Comparison of ENCODE assay signal across 1 cellular context in the genomic region with DNA sequence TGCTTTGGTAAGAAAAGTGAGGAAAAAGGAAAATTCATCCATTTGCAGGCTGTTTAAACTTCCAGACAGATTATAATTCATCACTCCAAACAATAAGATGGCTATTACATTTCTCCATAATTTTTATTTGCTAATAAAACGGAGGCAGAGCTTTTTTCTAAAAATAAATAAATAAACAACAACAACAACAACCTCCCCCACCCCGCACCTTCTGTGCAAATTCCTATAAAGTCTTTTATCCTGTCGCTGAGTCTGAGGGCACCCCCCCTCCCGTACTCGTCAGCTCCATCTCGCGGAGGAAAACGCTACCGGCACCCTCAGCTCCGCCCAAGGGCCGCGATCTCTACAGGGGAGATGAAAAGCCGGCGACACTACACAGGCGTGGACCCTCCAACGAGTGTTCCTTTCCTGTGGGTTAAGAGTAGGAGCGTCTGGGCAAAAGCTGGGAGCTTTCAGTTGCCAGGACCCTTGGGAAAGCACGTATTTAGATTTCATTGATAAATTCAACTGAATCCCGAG.
A peak's percentile ranks its signal among the peaks of the same experiment; 100 is the strongest.
TF ChIP-seq lines count a peak whose summit lies in the region.

No MANE protein-coding gene starts in this region.

TF ChIP-seq in HepG2, 621 proteins besides CTCF, POLR2A, EP300 and RAD21 (continued from another document and continues in another):
- TF ChIP-seq, protein P1, sequence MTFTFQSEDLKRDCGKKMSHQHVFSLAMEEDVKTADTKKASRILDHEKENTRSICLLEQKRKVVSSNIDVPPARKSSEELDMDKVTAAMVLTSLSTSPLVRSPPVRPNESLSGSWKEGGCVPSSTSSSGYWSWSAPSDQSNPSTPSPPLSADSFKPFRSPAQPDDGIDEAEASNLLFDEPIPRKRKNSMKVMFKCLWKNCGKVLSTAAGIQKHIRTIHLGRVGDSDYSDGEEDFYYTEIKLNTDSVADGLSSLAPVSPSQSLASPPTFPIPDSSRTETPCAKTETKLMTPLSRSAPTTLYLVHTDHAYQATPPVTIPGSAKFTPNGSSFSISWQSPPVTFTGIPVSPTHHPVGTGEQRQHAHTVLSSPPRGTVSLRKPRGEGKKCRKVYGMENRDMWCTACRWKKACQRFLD (CRISPR knock-in tag; IDR thresholded peaks at IDR 0.05; ENCODE audit: borderline replicate concordance), result no peak
- TF ChIP-seq SYNCRIP (IDR thresholded peaks at IDR 0.05; ENCODE audit: insufficient read depth, low read depth, low read length) (no peak), ZNF546 (CRISPR knock-in tag; conservative IDR thresholded peaks at IDR 0.05) (no peak), ZNF343 (CRISPR knock-in tag; IDR thresholded peaks at IDR 0.05) (no peak), NFYC (CRISPR knock-in tag; IDR thresholded peaks at IDR 0.05) (no peak), ZNF501 (CRISPR knock-in tag; IDR thresholded peaks at IDR 0.05) (0 out of 2 replicates have a peak, but pooled peaks have one; percentile 48), MBNL3 (CRISPR knock-in tag; conservative IDR thresholded peaks at IDR 0.05) (no peak), ARNT (IDR thresholded peaks at IDR 0.05) (no peak), ZNF644 (CRISPR knock-in tag; IDR thresholded peaks at IDR 0.05; ENCODE audit: low read depth) (no peak), HOXA5 (CRISPR knock-in tag; IDR thresholded peaks at IDR 0.05) (no peak), HNRNPK (IDR thresholded peaks at IDR 0.05; ENCODE audit: low read depth, low read length, poor library complexity, severe bottlenecking) (no peak), TOE1 (CRISPR knock-in tag; IDR thresholded peaks at IDR 0.05) (no peak), ZNF558 (CRISPR knock-in tag; IDR thresholded peaks at IDR 0.05; ENCODE audit: borderline replicate concordance) (no peak), ZSCAN30 (CRISPR knock-in tag; IDR thresholded peaks at IDR 0.05) (no peak), POGZ (CRISPR knock-in tag; IDR thresholded peaks at IDR 0.05) (no peak), ZNF496 (CRISPR knock-in tag; IDR thresholded peaks at IDR 0.05; ENCODE audit: insufficient replicate concordance) (no peak), ZNF564 (CRISPR knock-in tag; IDR thresholded peaks at IDR 0.05) (no peak), RBFOX2 (IDR thresholded peaks at IDR 0.05; ENCODE audit: low read depth, low read length) (no peak), ZSCAN9 (CRISPR knock-in tag; IDR thresholded peaks at IDR 0.05; ENCODE audit: borderline replicate concordance) (no peak), ZNF530 (CRISPR knock-in tag; IDR thresholded peaks at IDR 0.05; ENCODE audit: low read depth) (no peak), ARID2 (CRISPR knock-in tag; IDR thresholded peaks at IDR 0.05; ENCODE audit: borderline replicate concordance) (no peak), GATAD2A (CRISPR knock-in tag; IDR thresholded peaks at IDR 0.05) (peak; percentile 42; the same call in 1 of the 2 replicates), RARG (CRISPR knock-in tag; IDR thresholded peaks at IDR 0.05; ENCODE audit: low read depth) (no peak), SIN3B (IDR thresholded peaks at IDR 0.05; ENCODE audit: low read length) (no peak), ZSCAN21 (CRISPR knock-in tag; IDR thresholded peaks at IDR 0.05; ENCODE audit: borderline replicate concordance) (no peak), KLF13 (CRISPR knock-in tag; IDR thresholded peaks at IDR 0.05) (no peak), TGIF2 (CRISPR knock-in tag; IDR thresholded peaks at IDR 0.05) (0 out of 2 replicates have a peak, but pooled peaks have one; percentile 16), ZNF317 (CRISPR knock-in tag; IDR thresholded peaks at IDR 0.05) (no peak), PTBP1 (IDR thresholded peaks at IDR 0.05; ENCODE audit: low read depth, low read length, poor library complexity, severe bottlenecking) (no peak), ZSCAN20 (CRISPR knock-in tag; IDR thresholded peaks at IDR 0.05; ENCODE audit: borderline replicate concordance) (no peak), AHR (CRISPR knock-in tag; IDR thresholded peaks at IDR 0.05) (no peak), ZNF570 (CRISPR knock-in tag; IDR thresholded peaks at IDR 0.05; ENCODE audit: borderline replicate concordance) (no peak), IRF2 (CRISPR knock-in tag; IDR thresholded peaks at IDR 0.05) (peak; percentile 21; the same call in 1 of the 2 replicates), NR2C2 (CRISPR knock-in tag; IDR thresholded peaks at IDR 0.05; ENCODE audit: borderline replicate concordance) (no peak), ZNF605 (CRISPR knock-in tag; IDR thresholded peaks at IDR 0.05) (no peak), TBP (CRISPR knock-in tag; IDR thresholded peaks at IDR 0.05) (no peak), ZNF17 (CRISPR knock-in tag; IDR thresholded peaks at IDR 0.05) (no peak), XRCC5 (optimal IDR thresholded peaks at IDR 0.05; ENCODE audit: low read length) (peak; percentile 68)
- TF ChIP-seq, protein P2, sequence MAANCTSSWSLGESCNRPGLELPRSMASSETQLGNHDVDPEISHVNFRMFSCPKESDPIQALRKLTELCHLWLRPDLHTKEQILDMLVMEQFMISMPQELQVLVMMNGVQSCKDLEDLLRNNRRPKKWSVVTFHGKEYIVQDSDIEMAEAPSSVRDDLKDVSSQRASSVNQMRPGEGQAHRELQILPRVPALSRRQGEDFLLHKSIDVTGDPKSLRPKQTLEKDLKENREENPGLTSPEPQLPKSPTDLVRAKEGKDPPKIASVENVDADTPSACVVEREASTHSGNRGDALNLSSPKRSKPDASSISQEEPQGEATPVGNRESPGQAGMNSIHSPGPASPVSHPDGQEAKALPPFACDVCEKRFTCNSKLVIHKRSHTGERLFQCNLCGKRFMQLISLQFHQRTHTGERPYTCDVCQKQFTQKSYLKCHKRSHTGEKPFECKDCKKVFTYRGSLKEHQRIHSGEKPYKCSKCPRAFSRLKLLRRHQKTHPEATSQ (CRISPR knock-in tag; IDR thresholded peaks at IDR 0.05; ENCODE audit: borderline replicate concordance), result no peak
- TF ChIP-seq, protein P3, sequence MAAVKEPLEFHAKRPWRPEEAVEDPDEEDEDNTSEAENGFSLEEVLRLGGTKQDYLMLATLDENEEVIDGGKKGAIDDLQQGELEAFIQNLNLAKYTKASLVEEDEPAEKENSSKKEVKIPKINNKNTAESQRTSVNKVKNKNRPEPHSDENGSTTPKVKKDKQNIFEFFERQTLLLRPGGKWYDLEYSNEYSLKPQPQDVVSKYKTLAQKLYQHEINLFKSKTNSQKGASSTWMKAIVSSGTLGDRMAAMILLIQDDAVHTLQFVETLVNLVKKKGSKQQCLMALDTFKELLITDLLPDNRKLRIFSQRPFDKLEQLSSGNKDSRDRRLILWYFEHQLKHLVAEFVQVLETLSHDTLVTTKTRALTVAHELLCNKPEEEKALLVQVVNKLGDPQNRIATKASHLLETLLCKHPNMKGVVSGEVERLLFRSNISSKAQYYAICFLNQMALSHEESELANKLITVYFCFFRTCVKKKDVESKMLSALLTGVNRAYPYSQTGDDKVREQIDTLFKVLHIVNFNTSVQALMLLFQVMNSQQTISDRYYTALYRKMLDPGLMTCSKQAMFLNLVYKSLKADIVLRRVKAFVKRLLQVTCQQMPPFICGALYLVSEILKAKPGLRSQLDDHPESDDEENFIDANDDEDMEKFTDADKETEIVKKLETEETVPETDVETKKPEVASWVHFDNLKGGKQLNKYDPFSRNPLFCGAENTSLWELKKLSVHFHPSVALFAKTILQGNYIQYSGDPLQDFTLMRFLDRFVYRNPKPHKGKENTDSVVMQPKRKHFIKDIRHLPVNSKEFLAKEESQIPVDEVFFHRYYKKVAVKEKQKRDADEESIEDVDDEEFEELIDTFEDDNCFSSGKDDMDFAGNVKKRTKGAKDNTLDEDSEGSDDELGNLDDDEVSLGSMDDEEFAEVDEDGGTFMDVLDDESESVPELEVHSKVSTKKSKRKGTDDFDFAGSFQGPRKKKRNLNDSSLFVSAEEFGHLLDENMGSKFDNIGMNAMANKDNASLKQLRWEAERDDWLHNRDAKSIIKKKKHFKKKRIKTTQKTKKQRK (IDR thresholded peaks at IDR 0.05; ENCODE audit: low read length), result no peak
- TF ChIP-seq, protein P4, sequence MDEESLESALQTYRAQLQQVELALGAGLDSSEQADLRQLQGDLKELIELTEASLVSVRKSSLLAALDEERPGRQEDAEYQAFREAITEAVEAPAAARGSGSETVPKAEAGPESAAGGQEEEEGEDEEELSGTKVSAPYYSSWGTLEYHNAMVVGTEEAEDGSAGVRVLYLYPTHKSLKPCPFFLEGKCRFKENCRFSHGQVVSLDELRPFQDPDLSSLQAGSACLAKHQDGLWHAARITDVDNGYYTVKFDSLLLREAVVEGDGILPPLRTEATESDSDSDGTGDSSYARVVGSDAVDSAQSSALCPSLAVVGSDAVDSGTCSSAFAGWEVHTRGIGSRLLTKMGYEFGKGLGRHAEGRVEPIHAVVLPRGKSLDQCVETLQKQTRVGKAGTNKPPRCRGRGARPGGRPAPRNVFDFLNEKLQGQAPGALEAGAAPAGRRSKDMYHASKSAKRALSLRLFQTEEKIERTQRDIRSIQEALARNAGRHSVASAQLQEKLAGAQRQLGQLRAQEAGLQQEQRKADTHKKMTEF (CRISPR knock-in tag; IDR thresholded peaks at IDR 0.05), result no peak
- TF ChIP-seq, protein P5, sequence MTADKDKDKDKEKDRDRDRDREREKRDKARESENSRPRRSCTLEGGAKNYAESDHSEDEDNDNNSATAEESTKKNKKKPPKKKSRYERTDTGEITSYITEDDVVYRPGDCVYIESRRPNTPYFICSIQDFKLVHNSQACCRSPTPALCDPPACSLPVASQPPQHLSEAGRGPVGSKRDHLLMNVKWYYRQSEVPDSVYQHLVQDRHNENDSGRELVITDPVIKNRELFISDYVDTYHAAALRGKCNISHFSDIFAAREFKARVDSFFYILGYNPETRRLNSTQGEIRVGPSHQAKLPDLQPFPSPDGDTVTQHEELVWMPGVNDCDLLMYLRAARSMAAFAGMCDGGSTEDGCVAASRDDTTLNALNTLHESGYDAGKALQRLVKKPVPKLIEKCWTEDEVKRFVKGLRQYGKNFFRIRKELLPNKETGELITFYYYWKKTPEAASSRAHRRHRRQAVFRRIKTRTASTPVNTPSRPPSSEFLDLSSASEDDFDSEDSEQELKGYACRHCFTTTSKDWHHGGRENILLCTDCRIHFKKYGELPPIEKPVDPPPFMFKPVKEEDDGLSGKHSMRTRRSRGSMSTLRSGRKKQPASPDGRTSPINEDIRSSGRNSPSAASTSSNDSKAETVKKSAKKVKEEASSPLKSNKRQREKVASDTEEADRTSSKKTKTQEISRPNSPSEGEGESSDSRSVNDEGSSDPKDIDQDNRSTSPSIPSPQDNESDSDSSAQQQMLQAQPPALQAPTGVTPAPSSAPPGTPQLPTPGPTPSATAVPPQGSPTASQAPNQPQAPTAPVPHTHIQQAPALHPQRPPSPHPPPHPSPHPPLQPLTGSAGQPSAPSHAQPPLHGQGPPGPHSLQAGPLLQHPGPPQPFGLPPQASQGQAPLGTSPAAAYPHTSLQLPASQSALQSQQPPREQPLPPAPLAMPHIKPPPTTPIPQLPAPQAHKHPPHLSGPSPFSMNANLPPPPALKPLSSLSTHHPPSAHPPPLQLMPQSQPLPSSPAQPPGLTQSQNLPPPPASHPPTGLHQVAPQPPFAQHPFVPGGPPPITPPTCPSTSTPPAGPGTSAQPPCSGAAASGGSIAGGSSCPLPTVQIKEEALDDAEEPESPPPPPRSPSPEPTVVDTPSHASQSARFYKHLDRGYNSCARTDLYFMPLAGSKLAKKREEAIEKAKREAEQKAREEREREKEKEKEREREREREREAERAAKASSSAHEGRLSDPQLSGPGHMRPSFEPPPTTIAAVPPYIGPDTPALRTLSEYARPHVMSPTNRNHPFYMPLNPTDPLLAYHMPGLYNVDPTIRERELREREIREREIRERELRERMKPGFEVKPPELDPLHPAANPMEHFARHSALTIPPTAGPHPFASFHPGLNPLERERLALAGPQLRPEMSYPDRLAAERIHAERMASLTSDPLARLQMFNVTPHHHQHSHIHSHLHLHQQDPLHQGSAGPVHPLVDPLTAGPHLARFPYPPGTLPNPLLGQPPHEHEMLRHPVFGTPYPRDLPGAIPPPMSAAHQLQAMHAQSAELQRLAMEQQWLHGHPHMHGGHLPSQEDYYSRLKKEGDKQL (CRISPR knock-in tag; IDR thresholded peaks at IDR 0.05; ENCODE audit: low read depth), result no peak
- TF ChIP-seq, protein P6, sequence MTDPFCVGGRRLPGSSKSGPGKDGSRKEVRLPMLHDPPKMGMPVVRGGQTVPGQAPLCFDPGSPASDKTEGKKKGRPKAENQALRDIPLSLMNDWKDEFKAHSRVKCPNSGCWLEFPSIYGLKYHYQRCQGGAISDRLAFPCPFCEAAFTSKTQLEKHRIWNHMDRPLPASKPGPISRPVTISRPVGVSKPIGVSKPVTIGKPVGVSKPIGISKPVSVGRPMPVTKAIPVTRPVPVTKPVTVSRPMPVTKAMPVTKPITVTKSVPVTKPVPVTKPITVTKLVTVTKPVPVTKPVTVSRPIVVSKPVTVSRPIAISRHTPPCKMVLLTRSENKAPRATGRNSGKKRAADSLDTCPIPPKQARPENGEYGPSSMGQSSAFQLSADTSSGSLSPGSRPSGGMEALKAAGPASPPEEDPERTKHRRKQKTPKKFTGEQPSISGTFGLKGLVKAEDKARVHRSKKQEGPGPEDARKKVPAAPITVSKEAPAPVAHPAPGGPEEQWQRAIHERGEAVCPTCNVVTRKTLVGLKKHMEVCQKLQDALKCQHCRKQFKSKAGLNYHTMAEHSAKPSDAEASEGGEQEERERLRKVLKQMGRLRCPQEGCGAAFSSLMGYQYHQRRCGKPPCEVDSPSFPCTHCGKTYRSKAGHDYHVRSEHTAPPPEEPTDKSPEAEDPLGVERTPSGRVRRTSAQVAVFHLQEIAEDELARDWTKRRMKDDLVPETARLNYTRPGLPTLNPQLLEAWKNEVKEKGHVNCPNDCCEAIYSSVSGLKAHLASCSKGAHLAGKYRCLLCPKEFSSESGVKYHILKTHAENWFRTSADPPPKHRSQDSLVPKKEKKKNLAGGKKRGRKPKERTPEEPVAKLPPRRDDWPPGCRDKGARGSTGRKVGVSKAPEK (CRISPR knock-in tag; IDR thresholded peaks at IDR 0.05; ENCODE audit: borderline replicate concordance), result no peak
- TF ChIP-seq, protein P7, sequence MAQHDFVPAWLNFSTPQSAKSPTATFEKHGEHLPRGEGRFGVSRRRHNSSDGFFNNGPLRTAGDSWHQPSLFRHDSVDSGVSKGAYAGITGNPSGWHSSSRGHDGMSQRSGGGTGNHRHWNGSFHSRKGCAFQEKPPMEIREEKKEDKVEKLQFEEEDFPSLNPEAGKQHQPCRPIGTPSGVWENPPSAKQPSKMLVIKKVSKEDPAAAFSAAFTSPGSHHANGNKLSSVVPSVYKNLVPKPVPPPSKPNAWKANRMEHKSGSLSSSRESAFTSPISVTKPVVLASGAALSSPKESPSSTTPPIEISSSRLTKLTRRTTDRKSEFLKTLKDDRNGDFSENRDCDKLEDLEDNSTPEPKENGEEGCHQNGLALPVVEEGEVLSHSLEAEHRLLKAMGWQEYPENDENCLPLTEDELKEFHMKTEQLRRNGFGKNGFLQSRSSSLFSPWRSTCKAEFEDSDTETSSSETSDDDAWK (CRISPR knock-in tag; IDR thresholded peaks at IDR 0.05), result no peak
